19 cellular contexts compared by ENCODE assay signal in the genomic region with DNA sequence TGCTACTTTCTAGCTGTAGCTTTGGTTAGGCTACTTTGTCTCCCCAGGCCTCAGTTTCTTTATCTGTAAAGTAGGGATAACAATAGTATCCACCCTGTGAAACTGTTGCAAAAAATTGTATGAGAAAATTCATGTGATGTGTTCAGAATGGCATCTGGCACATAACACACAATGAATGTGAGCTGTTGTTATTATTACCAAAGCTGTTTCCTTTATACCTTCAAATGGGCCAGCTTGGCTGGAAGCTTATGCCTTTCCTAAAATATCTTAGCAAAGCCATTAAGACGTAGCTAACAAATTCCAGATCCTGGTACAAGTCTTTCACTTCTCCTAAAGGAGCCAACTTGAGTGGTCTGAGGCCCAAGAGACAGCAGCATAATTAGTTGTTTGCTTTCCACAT. TPM values are rescaled to one million over a fixed set of nuclear protein-coding genes. Genes with fewer than 3 reads are reported as not detected.
DNase-seq lines count a peak whose midpoint lies in the region; ATAC-seq and TF ChIP-seq lines count a peak whose summit lies in the region.
"Had no signal": no experiment of that assay in that cellular context is flagged by ENCODE, and none has a peak within 500 bp of the region (broad histone marks: within the 10 kb centered on the region; RNA-seq: fewer than 3 reads in every experiment).

No MANE protein-coding gene starts in this region.

- H3K4me3 Mint-ChIP-seq in activated CD4-positive, alpha-beta T cell treated with anti-CD3 and anti-CD28 coated beads for 36 hours, result no peak overlapping the region
- H3K4me3 Mint-ChIP-seq: HFFc6 had no signal

- H3K4me1 ChIP-seq in ascending aorta (peaks cover 0 to 41% of the 10 kb centered on the region in 2 donors), thoracic aorta (ENCODE audit: control insufficient read depth in 1 of 2, low read depth in 2 of 2) (peaks cover 31 to 64% of the 10 kb centered on the region in 2 donors)
- H3K4me1 ChIP-seq: HAP-1 had no signal

- peaks cover 51% of the 10 kb centered on the region for H3K4me1 Mint-ChIP-seq in activated CD4-positive, alpha-beta T cell treated with anti-CD3 and anti-CD28 coated beads for 36 hours

- peaks cover 10% of the 10 kb centered on the region for H3K36me3 Mint-ChIP-seq in activated CD4-positive, alpha-beta T cell treated with anti-CD3 and anti-CD28 coated beads for 36 hours (ENCODE audit: low read depth)
- H3K36me3 Mint-ChIP-seq: CD4-positive, alpha-beta memory T cell had no signal

- POLR2A ChIA-PET in activated CD4-positive, alpha-beta T cell treated with anti-CD3 and anti-CD28 coated beads for 36 hours (lab: Charles Lee), result no interaction called here

- no peaks in the 10 kb centered on the region for H3K9me3 Mint-ChIP-seq in activated CD4-positive, alpha-beta T cell treated with anti-CD3 and anti-CD28 coated beads for 36 hours (ENCODE audit: low read depth)
- H3K9me3 Mint-ChIP-seq: CD4-positive, alpha-beta memory T cell; HFFc6 had no signal

- H3K27ac ChIP-seq in ascending aorta (peak overlapping the region; percentile 73 to 77), thoracic aorta (peak overlapping the region; percentile 67 to 91)
- H3K27ac ChIP-seq: 22Rv1 had no signal

- DNase-seq in AG10803 (ENCODE audit: low read depth) (peak; percentile 11), ascending aorta (ENCODE audit: low spot score in 2 of 2) (no peak), lung microvascular endothelial cell (ENCODE audit: low read depth in 2 of 2) (peak; percentile 15 to 19), thoracic aorta (ENCODE audit: low spot score) (no peak), T1000 (lab: John Stamatoyannopoulos, UW) (no peak)
- DNase-seq in activated CD4-positive, alpha-beta T cell treated with anti-CD3 and anti-CD28 coated beads for 36 hours, result no peak
- DNase-seq: C1 segment of cervical spinal cord; Calu3; CD4-positive, alpha-beta memory T cell; COR-L47; DMS53; DMS79 treated with DMSO at 0.1 percent for 48 hours; GOT3; HFFc6 had no signal

- CTCF ChIA-PET in activated CD4-positive, alpha-beta T cell treated with anti-CD3 and anti-CD28 coated beads for 36 hours (lab: Charles Lee), result interaction anchor here (0.8 to 8.7 kb wide), 3 partner anchors 10 to 16 kb away, joined by 3 to 79 read pairs (median 3); no protein-coding TSS in a partner anchor

- peaks cover 22% of the 10 kb centered on the region for H3K27me3 Mint-ChIP-seq in activated CD4-positive, alpha-beta T cell treated with anti-CD3 and anti-CD28 coated beads for 36 hours

- TF ChIP-seq CTCF in AG10803 (conservative IDR thresholded peaks at IDR 0.05; ENCODE audit: low read length) (no peak), ascending aorta (IDR thresholded peaks at IDR 0.05) (no peak), thoracic aorta (IDR thresholded peaks at IDR 0.05) (no peak)

- H3K9me3 ChIP-seq in ascending aorta (no peaks in the 10 kb centered on the region), thoracic aorta (no peaks in the 10 kb centered on the region)
- H3K9me3 ChIP-seq: HAP-1 had no signal

- intact Hi-C loops in ascending aorta (cut with DNase I), result no loop called here
- intact Hi-C loops in activated CD4-positive, alpha-beta T cell treated with anti-CD3 and anti-CD28 coated beads for 36 hours (cut with DNase I, micrococcal nuclease), result no loop called here

- H3K4me3 ChIP-seq in AG10803 (ENCODE audit: low read length) (no peak overlapping the region), ascending aorta (no peak overlapping the region), thoracic aorta (no peak overlapping the region)
- H3K4me3 ChIP-seq: HAP-1 had no signal

- no peak overlapping the region for H3K27ac Mint-ChIP-seq in activated CD4-positive, alpha-beta T cell treated with anti-CD3 and anti-CD28 coated beads for 36 hours
- H3K27ac Mint-ChIP-seq: HFFc6 had no signal

- H3K27me3 ChIP-seq in ascending aorta (no peaks in the 10 kb centered on the region), thoracic aorta (replicated peaks; ENCODE audit: insufficient read depth) (no peaks in the 10 kb centered on the region)

- peak; percentile 51 for ATAC-seq in thoracic aorta (ENCODE audit: insufficient number of reproducible peaks, low FRiP score, low read depth)
- ATAC-seq in activated CD4-positive, alpha-beta T cell treated with anti-CD3 and anti-CD28 coated beads for 36 hours, result no peak
- ATAC-seq in GM21423 (IDR thresholded peaks at IDR 0.05; ENCODE audit: unreplicated experiment), result no peak

- H3K36me3 ChIP-seq in ascending aorta (peaks cover 0 to 3% of the 10 kb centered on the region in 2 donors), thoracic aorta (peaks cover 10% of the 10 kb centered on the region)
- H3K36me3 ChIP-seq: HAP-1 had no signal

RNA-seq across cellular contexts. Expression of a gene that starts 25.2 kb away (rescaled TPM):
- total RNA-seq in ascending aorta (not detected), lung microvascular endothelial cell (not detected in 2 replicates), thoracic aorta (not detected)
- not detected for total RNA-seq in activated CD4-positive, alpha-beta T cell treated with anti-CD3 and anti-CD28 coated beads for 36 hours
- total RNA-seq: Calu3; CD4-positive, alpha-beta memory T cell; Daoy; G401; HFFc6 had no signal

RNA-seq across cellular contexts. Expression of a gene that starts 25.2 kb away (rescaled TPM):
- 36.7 TPM for total RNA-seq in ascending aorta
- 12.0 and 13.3 TPM in 2 replicates for total RNA-seq in lung microvascular endothelial cell
- total RNA-seq in thoracic aorta, result 100 to 1,000 TPM in 1 of 2 donors, 10 to 100 TPM in 1; 94.6 to 111 TPM
- 1 to 10 TPM; 7.1 to 9.2 TPM for total RNA-seq in activated CD4-positive, alpha-beta T cell treated with anti-CD3 and anti-CD28 coated beads for 36 hours

Comparison
In these comparisons a context has a peak if more than half of its experiments do, and no peak if none do; other contexts are left out.
1. DNase-seq: peak in AG10803 (single experiment) and lung microvascular endothelial cell (2 of 2); none in ascending aorta (0 of 2), thoracic aorta (single experiment), activated CD4-positive, alpha-beta T cell treated with anti-CD3 and anti-CD28 coated beads for 36 hours (single experiment) and T1000 (single experiment).